Comparison of ENCODE assay signal across 8 cellular contexts in genomic region chr15:23457890-23458289, GRCh38.
"Had no signal": no experiment of that assay in that cellular context is flagged by ENCODE, and none has a peak within 500 bp of the region (broad histone marks: within the 10 kb centered on the region; RNA-seq: fewer than 3 reads in every experiment).

No MANE protein-coding gene starts in this region.

- H3K36me3 ChIP-seq: HAP-1 had no signal

- DNase-seq: GM23248, GOT3, H7, HFFc6, IMR-90 had no signal

- H3K27ac ChIP-seq: GM23248 had no signal

- H3K4me3 ChIP-seq: GM23248, HAP-1, K562 had no signal

- H3K4me1 ChIP-seq: HAP-1 had no signal

- H3K9ac ChIP-seq: GM23248 had no signal

- H3K9me3 ChIP-seq: HAP-1 had no signal

- H2AFZ ChIP-seq: GM23248 had no signal

- ATAC-seq: HCT116, K562 had no signal
